In genomic region chr4:18593297-18594002, GRCh38 we compare ENCODE assay signal across 8 cellular contexts.
A peak's percentile ranks its signal among the peaks of the same experiment; 100 is the strongest.
DNase-seq lines count a peak whose midpoint lies in the region; ATAC-seq lines count a peak whose summit lies in the region.

No MANE protein-coding gene starts in this region.

- no peak overlapping the region for H4K8ac ChIP-seq in mesenchymal stem cell (ENCODE audit: low read length)

- H3K4me2 ChIP-seq in mesenchymal stem cell (ENCODE audit: low read length, poor library complexity, severe bottlenecking): peak overlapping the region; percentile 46

- no peak overlapping the region for H3K4ac ChIP-seq in mesenchymal stem cell (ENCODE audit: low read depth in 1 of 2, low read length in 2 of 2)

- peaks cover 7% of the 10 kb centered on the region for H3K4me1 ChIP-seq in CD4-positive, alpha-beta memory T cell (ENCODE audit: insufficient read depth, low read length)
- H3K4me1 ChIP-seq in mesenchymal stem cell (ENCODE audit: control insufficient read depth, insufficient read depth, low read depth, low read length): no peaks in the 10 kb centered on the region

- WGBS in mesenchymal stem cell: 15% methylated on average over 11 of the region's 12 CpGs

- H3K36me3 Mint-ChIP-seq in CD4-positive, alpha-beta memory T cell: no peaks in the 10 kb centered on the region

- no peaks in the 10 kb centered on the region for H3K79me1 ChIP-seq in mesenchymal stem cell (replicated peaks; ENCODE audit: low read length, poor library complexity, severe bottlenecking)

- H3K27ac Mint-ChIP-seq in CD4-positive, alpha-beta memory T cell: no peak overlapping the region

- H2BK15ac ChIP-seq in mesenchymal stem cell (ENCODE audit: low read depth, poor library complexity, severe bottlenecking): no peak overlapping the region

- H4K91ac ChIP-seq in mesenchymal stem cell (ENCODE audit: low read length): no peak overlapping the region

- peaks cover 7 to 23% of the 10 kb centered on the region in 2 donors for H3K27me3 Mint-ChIP-seq in CD4-positive, alpha-beta memory T cell

- H3K9me3 Mint-ChIP-seq in CD4-positive, alpha-beta memory T cell: peaks cover 0 to 2% (median 0%) of the 10 kb centered on the region in 8 donors

- H3K18ac ChIP-seq in mesenchymal stem cell (ENCODE audit: low read depth in 1 of 2, low read length in 2 of 2): no peak overlapping the region

- H2BK12ac ChIP-seq in mesenchymal stem cell (ENCODE audit: low read length in 2 of 2): no peak overlapping the region

- H2BK5ac ChIP-seq in mesenchymal stem cell (ENCODE audit: low read depth, low read length, poor library complexity, severe bottlenecking): no peak overlapping the region

- H2AFZ ChIP-seq in mesenchymal stem cell (ENCODE audit: low read depth, low read length): peak overlapping the region; percentile 74

- no peak overlapping the region for H3K4me3 ChIP-seq in CD4-positive, alpha-beta memory T cell (ENCODE audit: low read length in 2 of 2)
- H3K4me3 ChIP-seq in mesenchymal stem cell (ENCODE audit: insufficient read depth in 1 of 2, low read depth in 1 of 2, low read length in 2 of 2): peak overlapping the region in 1 of 2 experiments; percentile 57

- H2AK5ac ChIP-seq in mesenchymal stem cell (ENCODE audit: low read length, severe bottlenecking): no peak overlapping the region

- no peaks in the 10 kb centered on the region for H3K9me3 ChIP-seq in CD4-positive, alpha-beta memory T cell (ENCODE audit: control insufficient read depth in 1 of 2, low read length in 2 of 2)
- H3K9me3 ChIP-seq in mesenchymal stem cell (ENCODE audit: control insufficient read depth, low read length): no peaks in the 10 kb centered on the region

- peak; percentile 49 to 60 (median 57) for DNase-seq in CD4-positive, alpha-beta memory T cell
- DNase-seq in NCI-H526 (lab: John Stamatoyannopoulos, UW): peak; percentile 64 to 83
- DNase-seq in activated CD4-positive, alpha-beta T cell treated with anti-CD3 and anti-CD28 coated beads, Interleukin-2, amount 50 U/mL, for 24 hours (ENCODE audit: low read depth in 1 of 2, low spot score in 1 of 2): peak; percentile 4 to 41
- DNase-seq in effector CD8-positive, alpha-beta T cell (lab: John Stamatoyannopoulos, UW): peak; percentile 2
- peak; percentile 73 for DNase-seq in mesenchymal stem cell
- DNase-seq in stimulated activated CD8-positive, alpha-beta memory T cell treated with anti-CD3 and anti-CD28 coated beads, Interleukin-7, amount 100 ng/mL, for 24 hours (ENCODE audit: low read depth): peak; percentile 14

- ATAC-seq in GM19351 (IDR thresholded peaks at IDR 0.05; ENCODE audit: unreplicated experiment): peak; percentile 87
- peak; percentile 86 for ATAC-seq in HG03460 (IDR thresholded peaks at IDR 0.05; ENCODE audit: unreplicated experiment)

- peaks cover 5 to 6% (median 6%) of the 10 kb centered on the region in 4 donors for H3K4me1 Mint-ChIP-seq in CD4-positive, alpha-beta memory T cell

- no peak overlapping the region for H3K27ac ChIP-seq in CD4-positive, alpha-beta memory T cell (ENCODE audit: low read depth, low read length)
- H3K27ac ChIP-seq in mesenchymal stem cell (ENCODE audit: low read length, poor library complexity, severe bottlenecking): no peak overlapping the region

- POLR2A ChIA-PET in CD4-positive, alpha-beta memory T cell (lab: Charles Lee; ENCODE audit: partially characterized antibody): no interaction called here

- CTCF ChIA-PET in CD4-positive, alpha-beta memory T cell (lab: Charles Lee; ENCODE audit: partially characterized antibody): interaction anchor here (0.6 to 6.7 kb wide), 10 partner anchors 14 to 1045 kb away, joined by 3 to 80 read pairs (median 3); no protein-coding TSS in a partner anchor

- H3K23ac ChIP-seq in mesenchymal stem cell (ENCODE audit: low read length in 2 of 2): no peak overlapping the region

- intact Hi-C loops in CD4-positive, alpha-beta memory T cell (cut with micrococcal nuclease): loop anchor here (1.0 to 2.0 kb wide), 3 partner anchors 659 to 957 kb away; no protein-coding TSS in a partner anchor

- H3K27me3 ChIP-seq in CD4-positive, alpha-beta memory T cell (ENCODE audit: insufficient read depth, low read length): no peaks in the 10 kb centered on the region
- peaks cover 8 to 15% of the 10 kb centered on the region in 2 experiments for H3K27me3 ChIP-seq in mesenchymal stem cell (ENCODE audit: control insufficient read depth in 1 of 2, insufficient read depth in 1 of 2, low read length in 2 of 2)

- no peaks in the 10 kb centered on the region for H3K36me3 ChIP-seq in CD4-positive, alpha-beta memory T cell (ENCODE audit: insufficient read depth, low read length)
- no peaks in the 10 kb centered on the region for H3K36me3 ChIP-seq in mesenchymal stem cell (ENCODE audit: control insufficient read depth in 1 of 2, insufficient read depth in 2 of 2, low read depth in 1 of 2, low read length in 2 of 2)

- no peak overlapping the region for H3K14ac ChIP-seq in mesenchymal stem cell (ENCODE audit: low read length in 2 of 2)

- H3K4me3 Mint-ChIP-seq in CD4-positive, alpha-beta memory T cell: no peak overlapping the region

- peak overlapping the region; percentile 48 for H3K9ac ChIP-seq in mesenchymal stem cell (ENCODE audit: low read length)

- no peak overlapping the region for H2BK120ac ChIP-seq in mesenchymal stem cell (ENCODE audit: low read depth, low read length)

Comparison
In these comparisons a context has a peak if more than half of its experiments do, and no peak if none do; other contexts are left out.
1. DNase-seq: peak in every context shown above with its lines; median percentile 74 in NCI-H526; 73 in mesenchymal stem cell; 57 in CD4-positive, alpha-beta memory T cell; 22 in activated CD4-positive, alpha-beta T cell treated with anti-CD3 and anti-CD28 coated beads, Interleukin-2, amount 50 U/mL, for 24 hours; 14 in stimulated activated CD8-positive, alpha-beta memory T cell treated with anti-CD3 and anti-CD28 coated beads, Interleukin-7, amount 100 ng/mL, for 24 hours; 2 in effector CD8-positive, alpha-beta T cell.